In genomic region chr7:87797395-87797794, GRCh38 we compare ENCODE assay signal across 14 cellular contexts.
A peak's percentile ranks its signal among the peaks of the same experiment; 100 is the strongest.
DNase-seq lines count a peak whose midpoint lies in the region; ATAC-seq lines count a peak whose summit lies in the region.
"Had no signal": no experiment of that assay in that cellular context is flagged by ENCODE, and none has a peak within 500 bp of the region (broad histone marks: within the 10 kb centered on the region; RNA-seq: fewer than 3 reads in every experiment).

No MANE protein-coding gene starts in this region.

- H3K27ac Mint-ChIP-seq in T-cell: no peak overlapping the region
- H3K27ac Mint-ChIP-seq: activated CD8-positive, alpha-beta memory T cell treated with anti-CD3 and anti-CD28 coated beads, Interleukin-2, amount 10 ng/mL, durations not matched to agents 7 days and 5 days; activated naive CD4-positive, alpha-beta T cell treated with anti-CD3 and anti-CD28 coated beads, Interleukin-2, amount 10 ng/mL, durations not matched to agents 7 days and 5 days; brain; natural killer cell had no signal

- no peak overlapping the region for H3K4me3 Mint-ChIP-seq in T-cell
- H3K4me3 Mint-ChIP-seq: activated CD8-positive, alpha-beta memory T cell treated with anti-CD3 and anti-CD28 coated beads, Interleukin-2, amount 10 ng/mL, durations not matched to agents 7 days and 5 days; activated naive CD4-positive, alpha-beta T cell treated with anti-CD3 and anti-CD28 coated beads, Interleukin-2, amount 10 ng/mL, durations not matched to agents 7 days and 5 days; natural killer cell had no signal

- H3K4me1 Mint-ChIP-seq in T-cell: no peaks in the 10 kb centered on the region
- H3K4me1 Mint-ChIP-seq: activated naive CD4-positive, alpha-beta T cell treated with anti-CD3 and anti-CD28 coated beads, Interleukin-2, amount 10 ng/mL, durations not matched to agents 7 days and 5 days; brain; natural killer cell had no signal

- DNase-seq in left lobe of liver (ENCODE audit: low spot score) (no peak), T-cell (no peak), H4 (ENCODE audit: low spot score) (no peak)
- DNase-seq: activated CD4-positive, CD25-positive, alpha-beta regulatory T cell; activated CD8-positive, alpha-beta memory T cell treated with anti-CD3 and anti-CD28 coated beads, Interleukin-2, amount 10 ng/mL, durations not matched to agents 7 days and 5 days; activated naive CD4-positive, alpha-beta T cell treated with anti-CD3 and anti-CD28 coated beads, Interleukin-2, amount 10 ng/mL, durations not matched to agents 7 days and 5 days; activated T-cell treated with anti-CD3 and anti-CD28 coated beads, Interleukin-2, amount 50 U/mL, for 48 hours; natural killer cell; stimulated activated naive CD4-positive, alpha-beta T cell treated with Interleukin-2 at 50 U/mL for 16 hours had no signal

- peak; percentile 36 for ATAC-seq in GM19035 (IDR thresholded peaks at IDR 0.05; ENCODE audit: unreplicated experiment)
- ATAC-seq in HG02571 (IDR thresholded peaks at IDR 0.05; ENCODE audit: unreplicated experiment): peak; percentile 13
- ATAC-seq in HG03354 (IDR thresholded peaks at IDR 0.05; ENCODE audit: poor library complexity, severe bottlenecking, unreplicated experiment): peak; percentile 26
- peak; percentile 12 for ATAC-seq in left lobe of liver
- no peak for ATAC-seq in T-cell (replicated peaks in 1 of 4)
- ATAC-seq in HG02623 (IDR thresholded peaks at IDR 0.05; ENCODE audit: unreplicated experiment): no peak

- H3K9me3 Mint-ChIP-seq in T-cell: no peaks in the 10 kb centered on the region
- H3K9me3 Mint-ChIP-seq: activated naive CD4-positive, alpha-beta T cell treated with anti-CD3 and anti-CD28 coated beads, Interleukin-2, amount 10 ng/mL, durations not matched to agents 7 days and 5 days; natural killer cell had no signal

- POLR2A ChIA-PET in T-cell (lab: Charles Lee): interaction anchor here in 1 of 2 donors (0.6 to 0.8 kb wide), 2 partner anchors 89 to 138 kb away, joined by 3 read pairs; no protein-coding TSS in a partner anchor

- H3K27me3 Mint-ChIP-seq in T-cell: peaks cover 13 to 15% of the 10 kb centered on the region in 2 donors
- H3K27me3 Mint-ChIP-seq: brain had no signal

- no peaks in the 10 kb centered on the region for H3K36me3 Mint-ChIP-seq in T-cell
- H3K36me3 Mint-ChIP-seq: activated CD8-positive, alpha-beta memory T cell treated with anti-CD3 and anti-CD28 coated beads, Interleukin-2, amount 10 ng/mL, durations not matched to agents 7 days and 5 days; activated naive CD4-positive, alpha-beta T cell treated with anti-CD3 and anti-CD28 coated beads, Interleukin-2, amount 10 ng/mL, durations not matched to agents 7 days and 5 days; natural killer cell had no signal

- CTCF ChIA-PET in T-cell (lab: Charles Lee): interaction anchor here (0.5 to 3.9 kb wide), 5 partner anchors 17 to 94 kb away, joined by 3 to 45 read pairs (median 5); no protein-coding TSS in a partner anchor

Comparison
In these comparisons a context has a peak if more than half of its experiments do, and no peak if none do; other contexts are left out.
1. ATAC-seq: peak in GM19035 (single experiment), HG02571 (single experiment), HG03354 (single experiment) and left lobe of liver (single experiment); none in T-cell (0 of 4) and HG02623 (single experiment).